Comparison of ENCODE assay signal across 16 cellular contexts in genomic region chr18:51559902-51560287, GRCh38.
DNase-seq lines count a peak whose midpoint lies in the region; ATAC-seq and TF ChIP-seq lines count a peak whose summit lies in the region.
"Had no signal": no experiment of that assay in that cellular context is flagged by ENCODE, and none has a peak within 500 bp of the region (broad histone marks: within the 10 kb centered on the region; RNA-seq: fewer than 3 reads in every experiment).

No MANE protein-coding gene starts in this region.

- no peaks in the 10 kb centered on the region for H3K79me2 ChIP-seq in OCI-LY3 (ENCODE audit: low read length)

- H2AFZ ChIP-seq in OCI-LY3 (ENCODE audit: low read depth, low read length): no peak overlapping the region

- H3K4me2 ChIP-seq in OCI-LY3 (ENCODE audit: low read length): no peak overlapping the region

- H3K4me3 ChIP-seq in left ventricle myocardium inferior: no peak overlapping the region
- no peak overlapping the region for H3K4me3 ChIP-seq in OCI-LY3 (ENCODE audit: low read length)
- H3K4me3 ChIP-seq in fibroblast of pulmonary artery (replicated peaks; ENCODE audit: low read depth, low read length): no peak overlapping the region
- H3K4me3 ChIP-seq: SK-N-MC had no signal

- intact Hi-C loops in left ventricle myocardium inferior (cut with micrococcal nuclease): no loop called here
- intact Hi-C loops in Right ventricle myocardium inferior (cut with DNase I): no loop called here

- H3K27ac ChIP-seq in left ventricle myocardium inferior (replicated peaks): no peak overlapping the region
- no peak overlapping the region for H3K27ac ChIP-seq in OCI-LY3 (ENCODE audit: low read length)
- H3K27ac ChIP-seq: SK-N-MC had no signal

- no peaks in the 10 kb centered on the region for H4K20me1 ChIP-seq in OCI-LY3 (ENCODE audit: insufficient read depth, low read length)

- peaks cover 4% of the 10 kb centered on the region for H3K4me1 ChIP-seq in left ventricle myocardium inferior
- no peaks in the 10 kb centered on the region for H3K4me1 ChIP-seq in OCI-LY3 (ENCODE audit: low read length)
- H3K4me1 ChIP-seq: BE2C had no signal

- ATAC-seq in Right ventricle myocardium inferior: no peak
- ATAC-seq: PC-3 had no signal

- DNase-seq in left ventricle myocardium inferior: no peak
- no peak for DNase-seq in Right ventricle myocardium inferior (ENCODE audit: missing footprints)
- peak; percentile 22 for DNase-seq in fibroblast of pulmonary artery (ENCODE audit: low read depth)
- DNase-seq in iPS-NIHi7 (ENCODE audit: extremely low spot score): no peak
- no peak for DNase-seq in NCI-H2196 treated with DMSO at 0.1 percent for 48 hours (lab: John Stamatoyannopoulos, UW; ENCODE audit: unreplicated experiment)
- DNase-seq in GM10266 (ENCODE audit: extremely low spot score): no peak
- DNase-seq: BE2C; CD4-positive, alpha-beta memory T cell; H7; KG1; MM.1S; NCI-H187 treated with DMSO at 0.1 percent for 48 hours; NCI-H510A treated with DMSO at 0.1 percent for 48 hours; PC-3 had no signal

- no peak overlapping the region for H3K9ac ChIP-seq in OCI-LY3 (ENCODE audit: low read length)

- TF ChIP-seq CTCF in left ventricle myocardium inferior (IDR thresholded peaks at IDR 0.05; ENCODE audit: borderline replicate concordance) (peak; percentile 30), OCI-LY3 (IDR thresholded peaks at IDR 0.05; ENCODE audit: low read depth, low read length) (peak; percentile 42), fibroblast of pulmonary artery (IDR thresholded peaks at IDR 0.05; ENCODE audit: low read length, missing control alignments) (peak; percentile 24), GM10266 (IDR thresholded peaks at IDR 0.05; ENCODE audit: control insufficient read depth, insufficient read depth, low read depth, missing control alignments) (no peak)

- no peaks in the 10 kb centered on the region for H3K36me3 ChIP-seq in left ventricle myocardium inferior
- H3K36me3 ChIP-seq in OCI-LY3 (replicated peaks; ENCODE audit: low read depth, low read length): no peaks in the 10 kb centered on the region
- H3K36me3 ChIP-seq: BE2C had no signal

- H3K27me3 ChIP-seq in left ventricle myocardium inferior (ENCODE audit: low read depth) (no peaks in the 10 kb centered on the region), OCI-LY3 (ENCODE audit: low read depth, low read length) (no peaks in the 10 kb centered on the region; the same call in 1 of the 2 replicates)
- H3K27me3 ChIP-seq: BE2C had no signal

- peaks cover 3% of the 10 kb centered on the region for H3K9me3 ChIP-seq in left ventricle myocardium inferior (replicated peaks)
- no peaks in the 10 kb centered on the region for H3K9me3 ChIP-seq in OCI-LY3 (ENCODE audit: insufficient read depth, low read length)
- H3K9me3 ChIP-seq: BE2C had no signal
